Comparison of ENCODE assay signal across 11 cellular contexts in genomic region chr1:196991919-196992651, GRCh38. TPM values are rescaled to one million over a fixed set of nuclear protein-coding genes. Genes with fewer than 3 reads are reported as not detected.
DNase-seq lines count a peak whose midpoint lies in the region; ATAC-seq and TF ChIP-seq lines count a peak whose summit lies in the region.
"Not testable (repeated sequence)": the region's sequence is repeated elsewhere in the genome, so short reads cannot be mapped to it uniquely, and the experiment has no call there.
"Had no signal": no experiment of that assay in that cellular context is flagged by ENCODE, and none has a peak within 500 bp of the region (broad histone marks: within the 10 kb centered on the region; RNA-seq: fewer than 3 reads in every experiment).

No MANE protein-coding gene starts in this region.

- H2AK5ac ChIP-seq in H9 (ENCODE audit: insufficient read length, low read length): not testable (repeated sequence)

- ATAC-seq in left lobe of liver: peak; percentile 99

- not testable (repeated sequence) for H3K36me3 Mint-ChIP-seq in H9 (ENCODE audit: insufficient read depth in 1 of 3, low read depth in 3 of 3); endodermal cell (ENCODE audit: low read depth)

- H3K27ac Mint-ChIP-seq in H9: peak overlapping the region; percentile 83 to 95 (median 91); a peak in 5 of 7 replicates
- peak overlapping the region; percentile 78 for H3K27ac Mint-ChIP-seq in endodermal cell

- H3K27me3 Mint-ChIP-seq in H9 (ENCODE audit: low read depth); endodermal cell (ENCODE audit: insufficient read depth): not testable (repeated sequence)

- not testable (repeated sequence) for H3K23ac ChIP-seq in H9 (ENCODE audit: insufficient read length, low read depth, low read length)

- H3K27me3 ChIP-seq in H9 (ENCODE audit: insufficient read depth, low read length); endodermal cell (ENCODE audit: control insufficient read depth, insufficient read depth, low read length, poor library complexity, severe bottlenecking); prostate gland (replicated peaks; ENCODE audit: insufficient read depth): not testable (repeated sequence)

- H2BK12ac ChIP-seq in H9 (ENCODE audit: insufficient read length, low read depth, low read length): not testable (repeated sequence)

- H2BK120ac ChIP-seq in H9 (ENCODE audit: low read depth, low read length, poor library complexity, severe bottlenecking): not testable (repeated sequence)

- H3K14ac ChIP-seq in H9 (ENCODE audit: insufficient read depth, low read length): not testable (repeated sequence)

- H3K27ac ChIP-seq in C4-2B: peak overlapping the region; percentile 57
- not testable (repeated sequence) for H3K27ac ChIP-seq in H9 (ENCODE audit: insufficient read length, low read depth, low read length); endodermal cell (ENCODE audit: low read depth, low read length); prostate gland

- not testable (repeated sequence) for H3K56ac ChIP-seq in H9 (ENCODE audit: insufficient read length, low read depth, low read length)

- not testable (repeated sequence) for H3K4me3 ChIP-seq in endodermal cell (ENCODE audit: low read length); prostate gland

- H2BK20ac ChIP-seq in H9 (ENCODE audit: low read depth, low read length, poor library complexity, severe bottlenecking): not testable (repeated sequence)

- peak overlapping the region; percentile 35 for H3K4me2 ChIP-seq in H9 (ENCODE audit: insufficient read depth, insufficient read length, low read length)

- H3K4me3 Mint-ChIP-seq in H9: peak overlapping the region; percentile 38 to 40; a peak in 3 of 5 replicates
- H3K4me3 Mint-ChIP-seq in endodermal cell: not testable (repeated sequence)

- intact Hi-C loops in prostate gland (cut with DNase I): not testable (repeated sequence)

- DNase-seq in H9 (peak; percentile 95), NCI-H1417 treated with DMSO at 0.1 percent for 48 hours (lab: John Stamatoyannopoulos, UW) (peak; percentile 26), NCI-H524 (lab: John Stamatoyannopoulos, UW) (peak; percentile 23 to 48), SIG-M5 treated with dmso at 0.1 percent for 504 hours (lab: John Stamatoyannopoulos, UW; ENCODE audit: unreplicated experiment) (peak; percentile 7), endodermal cell (peak; percentile 93), left lobe of liver (ENCODE audit: low spot score) (peak; percentile 97), prostate gland (ENCODE audit: low spot score) (peak; percentile 42)

- peak overlapping the region; percentile 1 for H2AFZ ChIP-seq in H9 (ENCODE audit: low read length)

- not testable (repeated sequence) for H4K5ac ChIP-seq in H9 (ENCODE audit: insufficient read length, low read depth, low read length)

- H2BK15ac ChIP-seq in H9 (ENCODE audit: low read depth, low read length): not testable (repeated sequence)

- peaks cover 12 to 16% of the 10 kb centered on the region in 2 experiments for H3K4me1 Mint-ChIP-seq in H9
- not testable (repeated sequence) for H3K4me1 Mint-ChIP-seq in endodermal cell

- H3K4me1 ChIP-seq in H9 (ENCODE audit: insufficient read depth, low read length); endodermal cell (ENCODE audit: control insufficient read depth, insufficient read depth, low read length); prostate gland (replicated peaks): not testable (repeated sequence)

- H3K36me3 ChIP-seq in endodermal cell (ENCODE audit: control insufficient read depth, insufficient read depth, low read length); prostate gland: not testable (repeated sequence)

- H3K18ac ChIP-seq in H9 (ENCODE audit: insufficient read length, low read depth, low read length): peak overlapping the region; percentile 42

- not testable (repeated sequence) for H4K8ac ChIP-seq in H9 (replicated peaks; ENCODE audit: insufficient read length, low read depth, low read length)

- not testable (repeated sequence) for H4K20me1 ChIP-seq in H9 (ENCODE audit: control insufficient read depth, insufficient read depth, insufficient read length)

- not testable (repeated sequence) for H3K23me2 ChIP-seq in H9 (ENCODE audit: insufficient read length, low read depth, low read length, poor library complexity, severe bottlenecking)

- not testable (repeated sequence) for TF ChIP-seq CTCF in C4-2B (conservative IDR thresholded peaks at IDR 0.05); H9 (conservative IDR thresholded peaks at IDR 0.05); endodermal cell (conservative IDR thresholded peaks at IDR 0.05); prostate gland (IDR thresholded peaks at IDR 0.05)

- not testable (repeated sequence) for H3K9me3 ChIP-seq in H9 (ENCODE audit: control insufficient read depth, low read depth, low read length); endodermal cell (ENCODE audit: control insufficient read depth, low read length); prostate gland

- H3K79me2 ChIP-seq in H9 (ENCODE audit: insufficient read depth, low read length): not testable (repeated sequence)

- H4K91ac ChIP-seq in H9 (ENCODE audit: insufficient read length, low read depth, low read length): not testable (repeated sequence)

- no CpG with 5 or more reads among the region's 11 CpGs for WGBS in H9 (ENCODE audit: extremely low coverage, insufficient read length, low lambda C conversion rate)
- 64% methylated on average over 9 of the region's 11 CpGs; no CpG with 5 or more reads in 1 of the 2 experiments for WGBS in endodermal cell (ENCODE audit: insufficient coverage in 1 of 2, insufficient read length in 1 of 2), 2 experiments
- WGBS in prostate gland: 47% methylated on average over 11 of the region's 11 CpGs

- H3K9ac ChIP-seq in H9 (ENCODE audit: extremely low read depth, insufficient read length, low read length); endodermal cell (ENCODE audit: extremely low read depth, low read length, poor library complexity, severe bottlenecking): not testable (repeated sequence)

- not testable (repeated sequence) for H3K4ac ChIP-seq in H9 (ENCODE audit: low read depth, low read length)

- not testable (repeated sequence) for H3K79me1 ChIP-seq in H9 (ENCODE audit: insufficient read depth, low read depth, low read length, poor library complexity, severe bottlenecking)

- not testable (repeated sequence) for H3K9me3 Mint-ChIP-seq in H9
- H3K9me3 Mint-ChIP-seq in endodermal cell: peaks cover 10% of the 10 kb centered on the region

- not testable (repeated sequence) for H2BK5ac ChIP-seq in H9 (ENCODE audit: insufficient read length, low read length)

- H3T11ph ChIP-seq in H9 (ENCODE audit: low read length): not testable (repeated sequence)

- TF ChIP-seq POLR2A in prostate gland (IDR thresholded peaks at IDR 0.05): not testable (repeated sequence)

RNA-seq across cellular contexts. Expression of gene CFHR5, which starts 14.7 kb away (rescaled TPM):
- total RNA-seq in H9 (2021) (not detected in 2 replicates), endodermal cell (not detected), left lobe of liver (73.2 TPM), prostate gland (not detected)
- not detected for polyA plus RNA-seq in endodermal cell (2013, experiment 1 of 2)
- polyA plus RNA-seq in endodermal cell (2013, experiment 2 of 2): not detected
- total RNA-seq: activated naive CD8-positive, alpha-beta T cell treated with anti-CD3 and anti-CD28 coated beads, Interleukin-2, amount 10 ng/mL, durations not matched to agents 7 days and 5 days; activated T-cell treated with anti-CD3 and anti-CD28 coated beads, Interleukin-2, amount 50 U/mL, for 4 hours; lower leg skin had no signal

RNA-seq across cellular contexts. Expression of gene CFHR2, which starts 48.5 kb away (rescaled TPM):
- not detected in 2 replicates for total RNA-seq in H9 (2021)
- not detected for total RNA-seq in endodermal cell
- not detected for polyA plus RNA-seq in endodermal cell (2013, experiment 1 of 2)
- polyA plus RNA-seq in endodermal cell (2013, experiment 2 of 2): not detected
- total RNA-seq in left lobe of liver: 295 TPM
- total RNA-seq in prostate gland: not detected
- total RNA-seq: activated naive CD8-positive, alpha-beta T cell treated with anti-CD3 and anti-CD28 coated beads, Interleukin-2, amount 10 ng/mL, durations not matched to agents 7 days and 5 days; activated T-cell treated with anti-CD3 and anti-CD28 coated beads, Interleukin-2, amount 50 U/mL, for 4 hours; lower leg skin had no signal

Comparison
In these comparisons a context has a peak if more than half of its experiments do, and no peak if none do; other contexts are left out.
1. DNase-seq: peak in every context shown above with its lines; median percentile 97 in left lobe of liver; 95 in H9; 93 in endodermal cell; 42 in prostate gland; 36 in NCI-H524; 26 in NCI-H1417 treated with DMSO at 0.1 percent for 48 hours; 7 in SIG-M5 treated with dmso at 0.1 percent for 504 hours.
2. RNA of gene CFHR5, which starts 14.7 kb away (total RNA-seq): 73.2 TPM in left lobe of liver (single experiment); not detected in endodermal cell, not detected in H9 and not detected in prostate gland; every median in the first group is over 10 times any median in the second.
3. RNA of gene CFHR2, which starts 48.5 kb away (total RNA-seq): 295 TPM in left lobe of liver (single experiment); not detected in endodermal cell, not detected in H9 and not detected in prostate gland; every median in the first group is over 100 times any median in the second.